ENCODE assay signal across 9 cellular contexts in genomic region chr6:22455378-22455777, GRCh38.
"Had no signal": no experiment of that assay in that cellular context is flagged by ENCODE, and none has a peak within 500 bp of the region (broad histone marks: within the 10 kb centered on the region; RNA-seq: fewer than 3 reads in every experiment).

No MANE protein-coding gene starts in this region.

- H3K27ac ChIP-seq: HL-60 had no signal

- H3K4me3 ChIP-seq: GM23338 had no signal

- ATAC-seq: GM23338, HepG2 had no signal

- DNase-seq: H9, HCEC 1CT, HFFc6, KBM-7 had no signal

- FAIRE-seq: H1, H54, HepG2 had no signal
